ENCODE assay signal across 8 cellular contexts in genomic region chr17:36544320-36545092, GRCh38.
DNase-seq lines count a peak whose midpoint lies in the region; ATAC-seq and TF ChIP-seq lines count a peak whose summit lies in the region.

A gene with protein sequence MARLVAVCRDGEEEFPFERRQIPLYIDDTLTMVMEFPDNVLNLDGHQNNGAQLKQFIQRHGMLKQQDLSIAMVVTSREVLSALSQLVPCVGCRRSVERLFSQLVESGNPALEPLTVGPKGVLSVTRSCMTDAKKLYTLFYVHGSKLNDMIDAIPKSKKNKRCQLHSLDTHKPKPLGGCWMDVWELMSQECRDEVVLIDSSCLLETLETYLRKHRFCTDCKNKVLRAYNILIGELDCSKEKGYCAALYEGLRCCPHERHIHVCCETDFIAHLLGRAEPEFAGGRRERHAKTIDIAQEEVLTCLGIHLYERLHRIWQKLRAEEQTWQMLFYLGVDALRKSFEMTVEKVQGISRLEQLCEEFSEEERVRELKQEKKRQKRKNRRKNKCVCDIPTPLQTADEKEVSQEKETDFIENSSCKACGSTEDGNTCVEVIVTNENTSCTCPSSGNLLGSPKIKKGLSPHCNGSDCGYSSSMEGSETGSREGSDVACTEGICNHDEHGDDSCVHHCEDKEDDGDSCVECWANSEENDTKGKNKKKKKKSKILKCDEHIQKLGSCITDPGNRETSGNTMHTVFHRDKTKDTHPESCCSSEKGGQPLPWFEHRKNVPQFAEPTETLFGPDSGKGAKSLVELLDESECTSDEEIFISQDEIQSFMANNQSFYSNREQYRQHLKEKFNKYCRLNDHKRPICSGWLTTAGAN (plus strand): TSS chr17:36544919. CDS start chr17:36545725, 806 bp downstream.

- DNase-seq in GM04504 (ENCODE audit: low read depth) (peak; percentile 79), NCI-H1092 treated with DMSO at 0.1 percent for 48 hours (lab: John Stamatoyannopoulos, UW) (peak; percentile 92), germinal center (ENCODE audit: low spot score) (peak; percentile 91), nucleus accumbens (lab: John Stamatoyannopoulos, UW) (peak in 55 of 56 donors; percentile 54 to 92 (median 85)), substantia nigra (lab: John Stamatoyannopoulos, UW) (peak in 48 of 49 donors; percentile 29 to 95 (median 85))
- DNase-seq in activated naive CD4-positive, alpha-beta T cell treated with anti-CD3 and anti-CD28 coated beads, Interleukin-2, amount 50 U/mL, for 16 hours, result peak; percentile 96

- peak within 1 kb of the TSS; percentile 97 for H3K27ac ChIP-seq in substantia nigra (ENCODE audit: low read depth, low read length, poor library complexity, severe bottlenecking)

- ATAC-seq in HG02588 (IDR thresholded peaks at IDR 0.05; ENCODE audit: unreplicated experiment) (peak; percentile 55), SK-N-SH treated with all-trans-retinoic acid at 6 μM for 48 hours (peak; percentile 79)

TF ChIP-seq in SK-N-SH treated with all-trans-retinoic acid at 6 μM for 48 hours, 23 proteins besides CTCF, POLR2A, EP300 and RAD21:
- no peak for TF ChIP-seq ZFP30 (CRISPR knock-in tag; IDR thresholded peaks at IDR 0.05)
- TF ChIP-seq OSR1 (CRISPR knock-in tag; IDR thresholded peaks at IDR 0.05), result no peak

Comparison
In these comparisons a context has a peak if more than half of its experiments do, and no peak if none do; other contexts are left out.
1. Peak in every context shown above with its lines: DNase-seq, ATAC-seq and H3K27ac ChIP-seq.